Comparison of ENCODE assay signal across 1 cellular context in the genomic region with DNA sequence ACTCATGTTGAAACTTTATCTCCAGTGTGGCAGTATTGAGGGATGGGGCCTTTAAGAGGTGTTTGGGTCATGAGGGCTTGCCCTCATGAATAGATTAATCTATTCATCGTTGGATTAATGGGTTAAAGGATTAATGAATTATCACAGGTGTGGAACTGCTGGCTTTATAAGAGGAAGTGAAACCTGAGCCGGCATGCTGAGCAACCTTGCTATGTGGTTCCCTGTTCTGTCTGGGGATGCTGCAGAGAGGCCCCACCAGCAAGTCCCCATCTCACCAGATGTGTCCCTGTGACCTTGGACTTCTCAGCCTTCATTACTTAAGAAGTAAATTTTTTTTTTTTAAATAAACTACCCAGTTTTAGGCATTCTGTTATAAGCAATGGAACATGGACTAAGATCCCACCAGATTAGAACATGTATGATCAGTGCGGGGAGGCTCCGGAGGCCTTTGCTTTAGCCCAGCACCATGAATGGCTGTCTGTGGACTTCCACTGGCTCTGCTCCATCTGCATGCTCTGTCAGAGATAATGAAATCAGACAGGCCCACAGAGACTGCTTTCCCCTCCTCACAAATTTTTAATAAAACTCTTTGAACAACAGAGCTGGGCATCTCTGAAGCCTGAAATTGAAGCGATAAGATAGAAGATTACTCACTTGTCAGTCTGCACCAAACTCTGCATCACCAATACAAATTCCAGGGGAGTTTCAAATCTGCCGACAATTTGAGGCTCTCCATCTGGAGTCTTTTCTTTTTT.
TF ChIP-seq lines count a peak whose summit lies in the region.

No MANE protein-coding gene starts in this region.

TF ChIP-seq in HepG2, 621 proteins besides CTCF, POLR2A, EP300 and RAD21 (continued from another document):
- TF ChIP-seq, protein P1, sequence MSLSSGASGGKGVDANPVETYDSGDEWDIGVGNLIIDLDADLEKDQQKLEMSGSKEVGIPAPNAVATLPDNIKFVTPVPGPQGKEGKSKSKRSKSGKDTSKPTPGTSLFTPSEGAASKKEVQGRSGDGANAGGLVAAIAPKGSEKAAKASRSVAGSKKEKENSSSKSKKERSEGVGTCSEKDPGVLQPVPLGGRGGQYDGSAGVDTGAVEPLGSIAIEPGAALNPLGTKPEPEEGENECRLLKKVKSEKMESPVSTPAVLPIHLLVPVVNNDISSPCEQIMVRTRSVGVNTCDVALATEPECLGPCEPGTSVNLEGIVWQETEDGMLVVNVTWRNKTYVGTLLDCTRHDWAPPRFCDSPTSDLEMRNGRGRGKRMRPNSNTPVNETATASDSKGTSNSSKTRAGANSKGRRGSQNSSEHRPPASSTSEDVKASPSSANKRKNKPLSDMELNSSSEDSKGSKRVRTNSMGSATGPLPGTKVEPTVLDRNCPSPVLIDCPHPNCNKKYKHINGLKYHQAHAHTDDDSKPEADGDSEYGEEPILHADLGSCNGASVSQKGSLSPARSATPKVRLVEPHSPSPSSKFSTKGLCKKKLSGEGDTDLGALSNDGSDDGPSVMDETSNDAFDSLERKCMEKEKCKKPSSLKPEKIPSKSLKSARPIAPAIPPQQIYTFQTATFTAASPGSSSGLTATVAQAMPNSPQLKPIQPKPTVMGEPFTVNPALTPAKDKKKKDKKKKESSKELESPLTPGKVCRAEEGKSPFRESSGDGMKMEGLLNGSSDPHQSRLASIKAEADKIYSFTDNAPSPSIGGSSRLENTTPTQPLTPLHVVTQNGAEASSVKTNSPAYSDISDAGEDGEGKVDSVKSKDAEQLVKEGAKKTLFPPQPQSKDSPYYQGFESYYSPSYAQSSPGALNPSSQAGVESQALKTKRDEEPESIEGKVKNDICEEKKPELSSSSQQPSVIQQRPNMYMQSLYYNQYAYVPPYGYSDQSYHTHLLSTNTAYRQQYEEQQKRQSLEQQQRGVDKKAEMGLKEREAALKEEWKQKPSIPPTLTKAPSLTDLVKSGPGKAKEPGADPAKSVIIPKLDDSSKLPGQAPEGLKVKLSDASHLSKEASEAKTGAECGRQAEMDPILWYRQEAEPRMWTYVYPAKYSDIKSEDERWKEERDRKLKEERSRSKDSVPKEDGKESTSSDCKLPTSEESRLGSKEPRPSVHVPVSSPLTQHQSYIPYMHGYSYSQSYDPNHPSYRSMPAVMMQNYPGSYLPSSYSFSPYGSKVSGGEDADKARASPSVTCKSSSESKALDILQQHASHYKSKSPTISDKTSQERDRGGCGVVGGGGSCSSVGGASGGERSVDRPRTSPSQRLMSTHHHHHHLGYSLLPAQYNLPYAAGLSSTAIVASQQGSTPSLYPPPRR (CRISPR knock-in tag; IDR thresholded peaks at IDR 0.05; ENCODE audit: borderline replicate concordance): no peak
- TF ChIP-seq KDM3A (CRISPR knock-in tag; IDR thresholded peaks at IDR 0.05; ENCODE audit: low read depth): no peak
- no peak for TF ChIP-seq TAF1 (CRISPR knock-in tag; IDR thresholded peaks at IDR 0.05)
- TF ChIP-seq ZNF879 (CRISPR knock-in tag; IDR thresholded peaks at IDR 0.05): no peak
- no peak for TF ChIP-seq ZNF720 (CRISPR knock-in tag; IDR thresholded peaks at IDR 0.05)
- no peak for TF ChIP-seq ZSCAN30 (CRISPR knock-in tag; IDR thresholded peaks at IDR 0.05)
- TF ChIP-seq, protein P2, sequence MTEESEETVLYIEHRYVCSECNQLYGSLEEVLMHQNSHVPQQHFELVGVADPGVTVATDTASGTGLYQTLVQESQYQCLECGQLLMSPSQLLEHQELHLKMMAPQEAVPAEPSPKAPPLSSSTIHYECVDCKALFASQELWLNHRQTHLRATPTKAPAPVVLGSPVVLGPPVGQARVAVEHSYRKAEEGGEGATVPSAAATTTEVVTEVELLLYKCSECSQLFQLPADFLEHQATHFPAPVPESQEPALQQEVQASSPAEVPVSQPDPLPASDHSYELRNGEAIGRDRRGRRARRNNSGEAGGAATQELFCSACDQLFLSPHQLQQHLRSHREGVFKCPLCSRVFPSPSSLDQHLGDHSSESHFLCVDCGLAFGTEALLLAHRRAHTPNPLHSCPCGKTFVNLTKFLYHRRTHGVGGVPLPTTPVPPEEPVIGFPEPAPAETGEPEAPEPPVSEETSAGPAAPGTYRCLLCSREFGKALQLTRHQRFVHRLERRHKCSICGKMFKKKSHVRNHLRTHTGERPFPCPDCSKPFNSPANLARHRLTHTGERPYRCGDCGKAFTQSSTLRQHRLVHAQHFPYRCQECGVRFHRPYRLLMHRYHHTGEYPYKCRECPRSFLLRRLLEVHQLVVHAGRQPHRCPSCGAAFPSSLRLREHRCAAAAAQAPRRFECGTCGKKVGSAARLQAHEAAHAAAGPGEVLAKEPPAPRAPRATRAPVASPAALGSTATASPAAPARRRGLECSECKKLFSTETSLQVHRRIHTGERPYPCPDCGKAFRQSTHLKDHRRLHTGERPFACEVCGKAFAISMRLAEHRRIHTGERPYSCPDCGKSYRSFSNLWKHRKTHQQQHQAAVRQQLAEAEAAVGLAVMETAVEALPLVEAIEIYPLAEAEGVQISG (CRISPR knock-in tag; IDR thresholded peaks at IDR 0.05): no peak
- no peak for TF ChIP-seq CBX5 (CRISPR knock-in tag; IDR thresholded peaks at IDR 0.05; ENCODE audit: borderline replicate concordance)
- TF ChIP-seq, protein P3, sequence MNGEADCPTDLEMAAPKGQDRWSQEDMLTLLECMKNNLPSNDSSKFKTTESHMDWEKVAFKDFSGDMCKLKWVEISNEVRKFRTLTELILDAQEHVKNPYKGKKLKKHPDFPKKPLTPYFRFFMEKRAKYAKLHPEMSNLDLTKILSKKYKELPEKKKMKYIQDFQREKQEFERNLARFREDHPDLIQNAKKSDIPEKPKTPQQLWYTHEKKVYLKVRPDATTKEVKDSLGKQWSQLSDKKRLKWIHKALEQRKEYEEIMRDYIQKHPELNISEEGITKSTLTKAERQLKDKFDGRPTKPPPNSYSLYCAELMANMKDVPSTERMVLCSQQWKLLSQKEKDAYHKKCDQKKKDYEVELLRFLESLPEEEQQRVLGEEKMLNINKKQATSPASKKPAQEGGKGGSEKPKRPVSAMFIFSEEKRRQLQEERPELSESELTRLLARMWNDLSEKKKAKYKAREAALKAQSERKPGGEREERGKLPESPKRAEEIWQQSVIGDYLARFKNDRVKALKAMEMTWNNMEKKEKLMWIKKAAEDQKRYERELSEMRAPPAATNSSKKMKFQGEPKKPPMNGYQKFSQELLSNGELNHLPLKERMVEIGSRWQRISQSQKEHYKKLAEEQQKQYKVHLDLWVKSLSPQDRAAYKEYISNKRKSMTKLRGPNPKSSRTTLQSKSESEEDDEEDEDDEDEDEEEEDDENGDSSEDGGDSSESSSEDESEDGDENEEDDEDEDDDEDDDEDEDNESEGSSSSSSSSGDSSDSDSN (CRISPR knock-in tag; IDR thresholded peaks at IDR 0.05): no peak
